26 cellular contexts compared by ENCODE assay signal in the genomic region with DNA sequence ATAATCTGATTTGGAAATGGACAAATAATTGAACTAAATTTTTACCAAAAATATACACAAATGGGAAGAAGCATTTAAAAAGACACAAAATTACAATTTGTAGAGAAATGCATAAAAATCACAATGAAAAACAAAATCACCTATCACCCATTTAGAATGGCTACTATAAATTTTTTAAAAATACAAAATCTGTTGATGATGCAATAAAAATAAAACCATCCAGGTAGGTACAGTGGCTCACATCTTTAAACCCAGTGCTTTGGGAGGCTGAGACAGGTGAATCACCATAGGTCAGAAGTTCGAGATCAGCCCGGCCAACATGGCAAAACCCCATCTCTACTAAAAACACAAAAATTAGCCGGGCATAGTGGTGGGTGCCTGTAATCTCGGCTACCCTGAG.
"Had no signal": no experiment of that assay in that cellular context is flagged by ENCODE, and none has a peak within 500 bp of the region (broad histone marks: within the 10 kb centered on the region; RNA-seq: fewer than 3 reads in every experiment).

No MANE protein-coding gene starts in this region.

- DNase-seq: heart right ventricle; hippocampal formation; kidney; left colon; left lung; lower lobe of right lung; mammary epithelial cell; mesenchymal stem cell; naive B cell; natural killer cell; nephron progenitor cell; ovary; right lobe of liver; stimulated activated CD4-positive, alpha-beta T cell treated with anti-CD3 and anti-CD28 coated beads, Interleukin-12 subunit alpha, Interleukin-12 subunit beta, amount 100 ng/mL, for 4 hours; stimulated activated CD4-positive, alpha-beta T cell treated with anti-CD3 and anti-CD28 coated beads, Interleukin-15, amount 100 ng/mL, for 24 hours; stimulated activated CD4-positive, alpha-beta T cell treated with anti-CD3 and anti-CD28 coated beads, Interleukin-2, amount 100 ng/mL, for 24 hours; stimulated activated CD4-positive, alpha-beta T cell treated with anti-CD3 and anti-CD28 coated beads, Interleukin-4, amount 100 ng/mL, for 1 hour; stimulated activated naive B cell treated with anti-CD40 and anti-IgM and Interleukin-4, amounts not matched to agents 10 μg/mL and 1 μg/mL and 100 μg/mL, for 72 hours; stimulated activated naive CD8-positive, alpha-beta T cell treated with anti-CD3 and anti-CD28 coated beads, Interleukin-15, Interleukin-2, amounts not matched to agents 100 U/mL and 50 U/mL, for 24 hours; stomach; tibial artery; trophoblast cell; upper lobe of right lung had no signal

- H3K27me3 Mint-ChIP-seq: naive B cell; progenitor cell of endocrine pancreas; stimulated activated naive B cell treated with anti-CD40 and anti-IgM and Interleukin-4, amounts not matched to agents 10 μg/mL and 1 μg/mL and 100 μg/mL, for 72 hours had no signal

- H3K4me1 Mint-ChIP-seq: naive B cell; natural killer cell; nephron progenitor cell; stimulated activated naive B cell treated with anti-CD40 and anti-IgM and Interleukin-4, amounts not matched to agents 10 μg/mL and 1 μg/mL and 100 μg/mL, for 72 hours had no signal

- H3K36me3 ChIP-seq: ovary had no signal

- H3K27me3 ChIP-seq: heart right ventricle, left lung, ovary, right atrium auricular region, right lobe of liver, stomach, tibial artery, upper lobe of right lung had no signal

- H3K4me1 ChIP-seq: heart right ventricle, left lung, lower lobe of right lung, right atrium auricular region, right lobe of liver, stomach, tibial artery, upper lobe of right lung had no signal

- H3K27ac Mint-ChIP-seq: naive B cell; natural killer cell; nephron progenitor cell; progenitor cell of endocrine pancreas; stimulated activated naive B cell treated with anti-CD40 and anti-IgM and Interleukin-4, amounts not matched to agents 10 μg/mL and 1 μg/mL and 100 μg/mL, for 72 hours had no signal

- ATAC-seq: heart right ventricle; left colon; left lung; lower lobe of right lung; natural killer cell; right lobe of liver; stimulated activated naive B cell treated with anti-CD40 and anti-IgM and Interleukin-4, amounts not matched to agents 10 μg/mL and 1 μg/mL and 100 μg/mL, for 72 hours; stimulated activated naive CD8-positive, alpha-beta T cell treated with anti-CD3 and anti-CD28 coated beads, Interleukin-15, Interleukin-2, amounts not matched to agents 100 U/mL and 50 U/mL, for 24 hours; upper lobe of right lung had no signal

- H3K4me3 Mint-ChIP-seq: naive B cell; natural killer cell; nephron progenitor cell; stimulated activated naive B cell treated with anti-CD40 and anti-IgM and Interleukin-4, amounts not matched to agents 10 μg/mL and 1 μg/mL and 100 μg/mL, for 72 hours had no signal

- H3K27ac ChIP-seq: heart right ventricle, left lung, lower lobe of right lung, ovary, right atrium auricular region, right lobe of liver, stomach, thoracic aorta, tibial artery, upper lobe of right lung had no signal

- H3K4me3 ChIP-seq: heart right ventricle, left lung, lower lobe of right lung, ovary, right atrium auricular region, right lobe of liver, stomach, thoracic aorta, tibial artery, upper lobe of right lung had no signal
